In genomic region chr2:31707992-31708391, GRCh38 we compare ENCODE assay signal across 2 cellular contexts.
TF ChIP-seq lines count a peak whose summit lies in the region.

No MANE protein-coding gene starts in this region.

TF ChIP-seq in GM12878, 131 proteins besides CTCF, POLR2A, EP300 and RAD21 (continued from another document and continues in another):
- no peak for TF ChIP-seq NFXL1 (IDR thresholded peaks at IDR 0.05; ENCODE audit: borderline replicate concordance)
- no peak for TF ChIP-seq E4F1 (IDR thresholded peaks at IDR 0.05; ENCODE audit: borderline replicate concordance, partially characterized antibody)
- TF ChIP-seq RCOR1 (conservative IDR thresholded peaks at IDR 0.05; ENCODE audit: low read depth, low read length), result no peak
- no peak for TF ChIP-seq RELA (IDR thresholded peaks at IDR 0.05; ENCODE audit: borderline replicate concordance, partially characterized antibody)
- TF ChIP-seq BRCA1 (IDR thresholded peaks at IDR 0.05; ENCODE audit: low read depth, low read length), result no peak
- TF ChIP-seq ZNF622 (IDR thresholded peaks at IDR 0.05), result no peak
- TF ChIP-seq STAT3 (IDR thresholded peaks at IDR 0.05; ENCODE audit: low read depth, low read length), result no peak
- TF ChIP-seq BCL11A (IDR thresholded peaks at IDR 0.05; ENCODE audit: low read depth, low read length), result no peak
- no peak for TF ChIP-seq CUX1 (IDR thresholded peaks at IDR 0.05; ENCODE audit: insufficient replicate concordance, low read depth, low read length)
- TF ChIP-seq TARDBP (IDR thresholded peaks at IDR 0.05; ENCODE audit: borderline replicate concordance), result no peak
- no peak for TF ChIP-seq ZNF384 (IDR thresholded peaks at IDR 0.05; ENCODE audit: borderline replicate concordance, low read depth, low read length)
- TF ChIP-seq MTA2 (IDR thresholded peaks at IDR 0.05; ENCODE audit: low read depth), result no peak
- TF ChIP-seq WRNIP1 (IDR thresholded peaks at IDR 0.05; ENCODE audit: borderline replicate concordance, low read depth, low read length), result no peak
- no peak for TF ChIP-seq PRDM15 (CRISPR knock-in tag; IDR thresholded peaks at IDR 0.05)

TF ChIP-seq in HepG2, 621 proteins besides CTCF, POLR2A, EP300 and RAD21 (continued from another document):
- TF ChIP-seq ZNF816 (CRISPR knock-in tag; IDR thresholded peaks at IDR 0.05; ENCODE audit: borderline replicate concordance) (no peak), DRAP1 (CRISPR knock-in tag; IDR thresholded peaks at IDR 0.05) (no peak), BRD4 (CRISPR knock-in tag; IDR thresholded peaks at IDR 0.05) (no peak), NR2F1 (CRISPR knock-in tag; IDR thresholded peaks at IDR 0.05) (peak in 1 of 2 experiments; percentile 64; a peak in 1 of 4 replicates), HNF4G (IDR thresholded peaks at IDR 0.05; ENCODE audit: borderline replicate concordance, low read depth, low read length) (peak; percentile 58; the same call in 1 of the 2 replicates), HNF4G (CRISPR knock-in tag; IDR thresholded peaks at IDR 0.05; ENCODE audit: borderline replicate concordance, low read depth) (no peak), NCOR1 (IDR thresholded peaks at IDR 0.05; ENCODE audit: borderline replicate concordance, low read length) (peak; percentile 43; the same call in 1 of the 2 replicates), ZNF10 (CRISPR knock-in tag; IDR thresholded peaks at IDR 0.05; ENCODE audit: borderline replicate concordance, low read depth) (no peak), NR2F6 (IDR thresholded peaks at IDR 0.05) (peak; percentile 53; the same call in 1 of the 2 replicates), NR2F6 (CRISPR knock-in tag; IDR thresholded peaks at IDR 0.05) (no peak)
